1 cellular context compared by ENCODE assay signal in genomic region chr1:21022279-21023040, GRCh38.
TF ChIP-seq lines count a peak whose summit lies in the region.

No MANE protein-coding gene starts in this region.

TF ChIP-seq in K562, 482 proteins besides CTCF, POLR2A, EP300 and RAD21 (continued from another document and continues in another):
- TF ChIP-seq PKNOX1 (IDR thresholded peaks at IDR 0.05) (peak; percentile 88), SUPT5H (IDR thresholded peaks at IDR 0.05) (peak; percentile 71), CHD4 (IDR thresholded peaks at IDR 0.05; ENCODE audit: insufficient read depth, insufficient replicate concordance, low read depth, low read length, poor library complexity, severe bottlenecking) (no peak), CBX8 (IDR thresholded peaks at IDR 0.05; ENCODE audit: borderline replicate concordance, extremely low read depth, low read depth, low read length, poor library complexity, severe bottlenecking) (no peak), TEAD4 (IDR thresholded peaks at IDR 0.05; ENCODE audit: low read length) (peak; percentile 60; the same call in 1 of the 2 replicates), TEAD4 (CRISPR knock-in tag; IDR thresholded peaks at IDR 0.05; ENCODE audit: borderline replicate concordance) (no peak), SIX5 (IDR thresholded peaks at IDR 0.05; ENCODE audit: borderline replicate concordance in 1 of 2, insufficient read depth in 1 of 2, low read depth in 1 of 2, low read length in 2 of 2) (no peak), MYNN (IDR thresholded peaks at IDR 0.05) (no peak; the same call in 1 of the 2 replicates), MYNN (CRISPR knock-in tag; IDR thresholded peaks at IDR 0.05) (no peak), ZFP91 (CRISPR knock-in tag; IDR thresholded peaks at IDR 0.05) (no peak), ARID3B (CRISPR knock-in tag; IDR thresholded peaks at IDR 0.05; ENCODE audit: borderline replicate concordance) (no peak), CEBPG (CRISPR knock-in tag; IDR thresholded peaks at IDR 0.05) (peak; percentile 30; the same call in 1 of the 2 replicates), CEBPG (tag; conservative IDR thresholded peaks at IDR 0.05 in 1 of 2, IDR thresholded peaks at IDR 0.05 in 1 of 2) (no peak), HNRNPLL (IDR thresholded peaks at IDR 0.05; ENCODE audit: low read depth, low read length, poor library complexity, severe bottlenecking) (no peak), TARDBP (IDR thresholded peaks at IDR 0.05) (no peak), ZNF707 (CRISPR knock-in tag; conservative IDR thresholded peaks at IDR 0.05) (no peak), SFPQ (IDR thresholded peaks at IDR 0.05; ENCODE audit: low read depth, low read length) (no peak), SMARCA5 (IDR thresholded peaks at IDR 0.05) (peak; percentile 55; the same call in 1 of the 2 replicates), CBX3 (IDR thresholded peaks at IDR 0.05; ENCODE audit: borderline replicate concordance in 1 of 2, low read length in 2 of 2) (peak in 1 of 2 experiments; percentile 68; a peak in 2 of 3 replicates), THAP7 (CRISPR knock-in tag; IDR thresholded peaks at IDR 0.05) (no peak), ZNF280B (CRISPR knock-in tag; IDR thresholded peaks at IDR 0.05) (no peak), HDAC1 (IDR thresholded peaks at IDR 0.05) (peak in 1 of 2 experiments; percentile 76; a peak in 2 of 4 replicates), PTBP1 (IDR thresholded peaks at IDR 0.05; ENCODE audit: low read depth, low read length) (no peak), ZNF253 (CRISPR knock-in tag; conservative IDR thresholded peaks at IDR 0.05) (no peak), ZFX (CRISPR knock-in tag; IDR thresholded peaks at IDR 0.05) (no peak), GTF2E2 (tag; IDR thresholded peaks at IDR 0.05) (no peak), NFRKB (IDR thresholded peaks at IDR 0.05; ENCODE audit: low read depth) (peak; percentile 97), TAF9B (IDR thresholded peaks at IDR 0.05; ENCODE audit: partially characterized antibody) (peak; percentile 90), ZNF277 (CRISPR knock-in tag; IDR thresholded peaks at IDR 0.05; ENCODE audit: borderline replicate concordance) (no peak), ZNF134 (CRISPR knock-in tag; conservative IDR thresholded peaks at IDR 0.05) (no peak), ZNF408 (CRISPR knock-in tag; IDR thresholded peaks at IDR 0.05; ENCODE audit: low read depth) (no peak), NCOA2 (IDR thresholded peaks at IDR 0.05; ENCODE audit: partially characterized antibody in 2 of 2) (no peak), RNF219 (CRISPR knock-in tag; IDR thresholded peaks at IDR 0.05) (no peak), ELF1 (tag; IDR thresholded peaks at IDR 0.05) (peak; percentile 92), ELF2 (CRISPR knock-in tag; IDR thresholded peaks at IDR 0.05) (peak; percentile 68), KLF1 (tag; IDR thresholded peaks at IDR 0.05) (no peak), SMAD1 (IDR thresholded peaks at IDR 0.05; ENCODE audit: low read depth, low read length, partially characterized antibody) (no peak), DPF2 (IDR thresholded peaks at IDR 0.05) (peak; percentile 98), ZNF589 (CRISPR knock-in tag; IDR thresholded peaks at IDR 0.05; ENCODE audit: low read depth) (peak; percentile 90), KDM2B (CRISPR knock-in tag; IDR thresholded peaks at IDR 0.05) (no peak), GMEB1 (CRISPR knock-in tag; IDR thresholded peaks at IDR 0.05) (no peak), HDAC3 (IDR thresholded peaks at IDR 0.05; ENCODE audit: borderline replicate concordance, partially characterized antibody) (peak; percentile 77), PYGO2 (tag; IDR thresholded peaks at IDR 0.05) (peak; percentile 47; the same call in 1 of the 2 replicates), MTF1 (CRISPR knock-in tag; IDR thresholded peaks at IDR 0.05; ENCODE audit: borderline replicate concordance) (no peak), POLR3G (IDR thresholded peaks at IDR 0.05; ENCODE audit: extremely low read depth, insufficient read length, insufficient replicate concordance) (no peak), ZNF24 (IDR thresholded peaks at IDR 0.05) (no peak), YY1 (IDR thresholded peaks at IDR 0.05; ENCODE audit: borderline replicate concordance in 1 of 3, control insufficient read depth in 1 of 3, extremely low read depth in 1 of 3, insufficient read depth in 3 of 3, insufficient read length in 1 of 3, insufficient replicate concordance in 2 of 3, low read depth in 1 of 3, low read length in 2 of 3) (peak in 1 of 3 experiments; percentile 37), TAF7 (tag; IDR thresholded peaks at IDR 0.05) (peak; percentile 66), ZNF696 (CRISPR knock-in tag; conservative IDR thresholded peaks at IDR 0.05) (no peak), ETV5 (CRISPR knock-in tag; IDR thresholded peaks at IDR 0.05; ENCODE audit: low read depth) (peak; percentile 87), PCBP2 (IDR thresholded peaks at IDR 0.05; ENCODE audit: low read depth, low read length, poor library complexity, severe bottlenecking) (no peak), HDAC6 (IDR thresholded peaks at IDR 0.05; ENCODE audit: low read depth, low read length) (no peak), KHSRP (IDR thresholded peaks at IDR 0.05) (peak; percentile 36; the same call in 1 of the 2 replicates)
